28 cellular contexts compared by ENCODE assay signal in the genomic region with DNA sequence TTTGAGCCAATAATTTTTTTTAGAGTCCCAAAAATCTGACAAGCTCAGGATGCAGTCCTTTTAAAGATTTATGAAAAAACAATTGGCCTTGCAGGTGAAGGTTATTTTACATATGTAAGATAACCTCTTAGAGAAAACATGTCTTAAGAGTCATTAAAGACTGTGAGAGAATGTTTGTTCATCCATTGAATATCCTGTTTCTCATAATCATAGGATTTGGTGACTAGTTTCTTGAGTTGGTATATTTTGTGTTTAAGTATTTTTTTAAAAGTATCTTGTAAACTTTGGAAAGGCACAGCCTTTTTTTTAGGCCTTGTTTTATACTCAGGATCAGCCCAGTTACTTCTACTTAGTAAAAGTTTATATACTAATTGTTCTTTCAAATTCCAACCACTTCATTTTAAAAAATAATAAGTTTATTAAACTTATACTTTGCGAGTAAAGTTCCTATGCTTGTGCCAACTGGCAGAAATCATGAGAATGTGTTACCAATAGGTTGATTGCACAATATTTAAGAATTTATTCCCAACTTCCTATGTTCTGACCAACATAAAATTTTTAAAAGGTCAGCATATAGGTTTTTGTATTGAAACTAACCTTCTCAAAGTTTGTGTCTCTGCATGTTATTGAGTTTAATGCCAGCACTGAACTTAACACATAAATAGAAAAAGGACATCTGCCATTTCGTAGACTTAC. TPM values are rescaled to one million over a fixed set of nuclear protein-coding genes. Genes with fewer than 3 reads are reported as not detected.
A peak's percentile ranks its signal among the peaks of the same experiment; 100 is the strongest.
DNase-seq lines count a peak whose midpoint lies in the region; ATAC-seq, FAIRE-seq and TF ChIP-seq lines count a peak whose summit lies in the region.
"Had no signal": no experiment of that assay in that cellular context is flagged by ENCODE, and none has a peak within 500 bp of the region (broad histone marks: within the 10 kb centered on the region; RNA-seq: fewer than 3 reads in every experiment).

No MANE protein-coding gene starts in this region.

- CTCF ChIA-PET in IMR-90 (lab: Yijun Ruan, JAX) = no interaction called here
- CTCF ChIA-PET in activated CD8-positive, alpha-beta T cell treated with anti-CD3 and anti-CD28 coated beads for 36 hours (lab: Charles Lee) = no interaction called here

- no peak overlapping the region for H3K4ac ChIP-seq in IMR-90 (ENCODE audit: low read depth, low read length)

- intact Hi-C loops in IMR-90 (cut with micrococcal nuclease) = loop anchor here (5.0 kb wide), 1 partner anchor 68 kb away; no protein-coding TSS in a partner anchor
- intact Hi-C loops in activated CD8-positive, alpha-beta T cell treated with anti-CD3 and anti-CD28 coated beads for 36 hours (cut with micrococcal nuclease) = no loop called here

- peaks cover 2% of the 10 kb centered on the region; the same call in 1 of the 2 replicates for H3K4me1 ChIP-seq in IMR-90 (ENCODE audit: control insufficient read depth, insufficient read depth, low read length)
- H3K4me1 ChIP-seq: right lobe of liver, suprapubic skin, upper lobe of right lung had no signal

- no peaks in the 10 kb centered on the region for H3K36me3 ChIP-seq in IMR-90 (ENCODE audit: control insufficient read depth, insufficient read depth, low read length)
- H3K36me3 ChIP-seq in bronchial epithelial cell (ENCODE audit: control insufficient read depth, insufficient read depth, low read length) = no peaks in the 10 kb centered on the region
- H3K36me3 ChIP-seq: right lobe of liver, suprapubic skin, upper lobe of right lung had no signal

- H2BK5ac ChIP-seq in IMR-90 (ENCODE audit: low read depth, low read length, poor library complexity, severe bottlenecking) = no peak overlapping the region

- no peak overlapping the region for H2BK20ac ChIP-seq in IMR-90 (ENCODE audit: low read depth, low read length)

- H3K9me1 ChIP-seq in IMR-90 (ENCODE audit: insufficient read depth, low read length) = no peaks in the 10 kb centered on the region

- no peak overlapping the region for H3K14ac ChIP-seq in IMR-90 (replicated peaks; ENCODE audit: low read depth, low read length)

- H3K4me2 ChIP-seq in IMR-90 (ENCODE audit: low read depth, low read length) = no peak overlapping the region
- H3K4me2 ChIP-seq: GM23338 had no signal

- TF ChIP-seq CTCF in IMR-90 (conservative IDR thresholded peaks at IDR 0.05; ENCODE audit: low read depth, low read length) = no peak
- TF ChIP-seq CTCF in bronchial epithelial cell (IDR thresholded peaks at IDR 0.05; ENCODE audit: insufficient read depth, low read length, severe bottlenecking) = no peak
- TF ChIP-seq CTCF in activated CD8-positive, alpha-beta T cell treated with anti-CD3 and anti-CD28 coated beads for 36 hours (IDR thresholded peaks at IDR 0.05) = no peak

- no peak overlapping the region for H2BK15ac ChIP-seq in IMR-90 (ENCODE audit: low read depth, low read length)

- DNase-seq in IMR-90 (peak; percentile 21), bronchial epithelial cell (ENCODE audit: low read depth) (peak; percentile 78), fibroblast of peridontal ligament (ENCODE audit: extremely low read depth) (peak; percentile 55), foreskin melanocyte (no peak), 8988T (no peak)
- DNase-seq in activated CD8-positive, alpha-beta T cell treated with anti-CD3 and anti-CD28 coated beads for 36 hours = no peak
- DNase-seq: activated CD4-positive, alpha-beta T cell treated with anti-CD3 and anti-CD28 coated beads, Interleukin-2, amount 50 U/mL, for 48 hours; activated CD8-positive, alpha-beta memory T cell treated with anti-CD3 and anti-CD28 coated beads, Interleukin-2, amount 50 U/mL, for 4 hours; activated naive CD4-positive, alpha-beta T cell treated with anti-CD3 and anti-CD28 coated beads, Interleukin-2, amount 50 U/mL, for 16 hours; AML-193; anterior cingulate cortex; CD4-positive, alpha-beta T cell; central memory CD4-positive, alpha-beta T cell; NCI-H1105; NCI-H2029; NCI-H2227 treated with DMSO at 0.1 percent for 48 hours; NCI-H526 treated with DMSO at 0.1 percent for 48 hours; right lobe of liver; stimulated activated naive B cell treated with anti-CD40 and anti-IgM and Interleukin-4, amounts not matched to agents 10 μg/mL and 1 μg/mL and 100 μg/mL, for 72 hours; upper lobe of right lung had no signal

- no peak overlapping the region for H3K4me3 Mint-ChIP-seq in activated CD8-positive, alpha-beta T cell treated with anti-CD3 and anti-CD28 coated beads for 36 hours
- H3K4me3 Mint-ChIP-seq: activated T-helper 1 cell treated with anti-CD3 and anti-CD28 coated beads, Interleukin-12 subunit alpha, Interleukin-12 subunit beta, Interleukin-2, Interleukin-4 antibody, amounts not matched to agents 30 ng/mL and 10 ng/mL and 1 ng/mL, durations not matched to agents 14 hours and 24 hours and 36 hours; CD4-positive, alpha-beta T cell; dendritic cell treated with granulocyte-macrophage colony-stimulating factor and Interleukin-4, amounts not matched to agents 40 ng/mL and 50 ng/mL, for 4 days; GM23338; stimulated activated naive B cell treated with anti-CD40 and anti-IgM and Interleukin-4, amounts not matched to agents 10 μg/mL and 1 μg/mL and 100 μg/mL, for 72 hours had no signal

- H4K5ac ChIP-seq in IMR-90 (ENCODE audit: low read depth, low read length) = no peak overlapping the region

- no peaks in the 10 kb centered on the region for H4K20me1 ChIP-seq in IMR-90 (ENCODE audit: insufficient read depth, low read length)

- no peak overlapping the region for H2BK120ac ChIP-seq in IMR-90 (ENCODE audit: low read depth, low read length)

- no TSS peak for BruUV-seq in IMR-90 (replicated peaks; lab: Mats Ljungman, UMichigan)

- no peak overlapping the region for H3K23ac ChIP-seq in IMR-90 (ENCODE audit: low read depth, low read length)

- no peak overlapping the region; a peak in 1 of 4 replicates for H4K8ac ChIP-seq in IMR-90 (ENCODE audit: low read depth in 2 of 2, low read length in 2 of 2)

- POLR2A ChIA-PET in IMR-90 (lab: Charles Lee; ENCODE audit: unreplicated experiment) = no interaction called here
- POLR2A ChIA-PET in activated CD8-positive, alpha-beta T cell treated with anti-CD3 and anti-CD28 coated beads for 36 hours (lab: Charles Lee) = no interaction called here

- no peaks in the 10 kb centered on the region for H3K9me3 ChIP-seq in IMR-90 (ENCODE audit: control insufficient read depth, insufficient read depth, low read length)
- H3K9me3 ChIP-seq: right lobe of liver, suprapubic skin, upper lobe of right lung had no signal

- ATAC-seq in IMR-90 (ENCODE audit: low read depth) (no peak; the same call in 1 of the 2 replicates), HG02678 (IDR thresholded peaks at IDR 0.05; ENCODE audit: unreplicated experiment) (no peak)
- ATAC-seq in activated CD8-positive, alpha-beta T cell treated with anti-CD3 and anti-CD28 coated beads for 36 hours = no peak
- ATAC-seq: GM23338; stimulated activated naive B cell treated with anti-CD40 and anti-IgM and Interleukin-4, amounts not matched to agents 10 μg/mL and 1 μg/mL and 100 μg/mL, for 72 hours; upper lobe of right lung had no signal

- no peak for FAIRE-seq in bronchial epithelial cell (lab: Jason Lieb, UNC)
- FAIRE-seq: D721Med, TTC549 had no signal

- no peak overlapping the region for H3K4me3 ChIP-seq in IMR-90 (ENCODE audit: insufficient read depth, low read depth, low read length)
- no peak overlapping the region for H3K4me3 ChIP-seq in bronchial epithelial cell (ENCODE audit: low read depth, low read length)
- H3K4me3 ChIP-seq: GM23338, right lobe of liver, suprapubic skin, upper lobe of right lung had no signal

- H4K91ac ChIP-seq in IMR-90 (ENCODE audit: insufficient read depth, low read depth, low read length) = no peak overlapping the region

- no peaks in the 10 kb centered on the region for H3K79me1 ChIP-seq in IMR-90 (ENCODE audit: low read depth in 1 of 2, low read length in 2 of 2)

- no peak overlapping the region for H2AK9ac ChIP-seq in IMR-90 (replicated peaks; ENCODE audit: low read depth, low read length, poor library complexity)

- H2AFZ ChIP-seq in IMR-90 (replicated peaks; ENCODE audit: low read length, poor library complexity) = no peak overlapping the region
- H2AFZ ChIP-seq: GM23338 had no signal

- no peak for TF ChIP-seq POLR2A in IMR-90 (IDR thresholded peaks at IDR 0.05; ENCODE audit: low read depth, low read length)

- no peak overlapping the region for H3K18ac ChIP-seq in IMR-90 (ENCODE audit: low read depth, low read length)

- no peaks in the 10 kb centered on the region for H3K9me3 Mint-ChIP-seq in activated CD8-positive, alpha-beta T cell treated with anti-CD3 and anti-CD28 coated beads for 36 hours
- H3K9me3 Mint-ChIP-seq: activated T-helper 1 cell treated with anti-CD3 and anti-CD28 coated beads, Interleukin-12 subunit alpha, Interleukin-12 subunit beta, Interleukin-2, Interleukin-4 antibody, amounts not matched to agents 30 ng/mL and 10 ng/mL and 1 ng/mL, durations not matched to agents 14 hours and 24 hours and 36 hours; CD4-positive, alpha-beta T cell; dendritic cell treated with granulocyte-macrophage colony-stimulating factor and Interleukin-4, amounts not matched to agents 40 ng/mL and 50 ng/mL, for 4 days; GM23338 had no signal

- in situ Hi-C loops in IMR-90 (cut with MboI; ENCODE audit: low sequenced_read_pairs) = no loop called here

- no peaks in the 10 kb centered on the region for H3K36me3 Mint-ChIP-seq in activated CD8-positive, alpha-beta T cell treated with anti-CD3 and anti-CD28 coated beads for 36 hours (ENCODE audit: low read depth)
- H3K36me3 Mint-ChIP-seq: stimulated activated naive B cell treated with anti-CD40 and anti-IgM and Interleukin-4, amounts not matched to agents 10 μg/mL and 1 μg/mL and 100 μg/mL, for 72 hours had no signal

- no peak overlapping the region for H3K56ac ChIP-seq in IMR-90 (ENCODE audit: extremely low read depth, insufficient read depth, low read length)

- TF ChIP-seq RAD21 in IMR-90 (IDR thresholded peaks at IDR 0.05; ENCODE audit: low read length) = no peak

- dilution Hi-C loops in IMR-90 (cut with HindIII; ENCODE audit: low sequenced_read_pairs, unreplicated experiment) = no loop called here

- H3K9ac ChIP-seq in IMR-90 (ENCODE audit: low read depth, low read length) = no peak overlapping the region

- no peak overlapping the region for H3K27ac Mint-ChIP-seq in activated CD8-positive, alpha-beta T cell treated with anti-CD3 and anti-CD28 coated beads for 36 hours
- H3K27ac Mint-ChIP-seq: activated T-helper 1 cell treated with anti-CD3 and anti-CD28 coated beads, Interleukin-12 subunit alpha, Interleukin-12 subunit beta, Interleukin-2, Interleukin-4 antibody, amounts not matched to agents 30 ng/mL and 10 ng/mL and 1 ng/mL, durations not matched to agents 14 hours and 24 hours and 36 hours; CD4-positive, alpha-beta T cell; dendritic cell treated with granulocyte-macrophage colony-stimulating factor and Interleukin-4, amounts not matched to agents 40 ng/mL and 50 ng/mL, for 4 days; GM23338; stimulated activated naive B cell treated with anti-CD40 and anti-IgM and Interleukin-4, amounts not matched to agents 10 μg/mL and 1 μg/mL and 100 μg/mL, for 72 hours had no signal

- H3K27me3 Mint-ChIP-seq in activated CD8-positive, alpha-beta T cell treated with anti-CD3 and anti-CD28 coated beads for 36 hours = peaks cover 1% of the 10 kb centered on the region
- H3K27me3 Mint-ChIP-seq: CD4-positive, alpha-beta T cell; dendritic cell treated with granulocyte-macrophage colony-stimulating factor and Interleukin-4, amounts not matched to agents 40 ng/mL and 50 ng/mL, for 4 days; stimulated activated naive B cell treated with anti-CD40 and anti-IgM and Interleukin-4, amounts not matched to agents 10 μg/mL and 1 μg/mL and 100 μg/mL, for 72 hours had no signal

- H3K4me1 Mint-ChIP-seq in activated CD8-positive, alpha-beta T cell treated with anti-CD3 and anti-CD28 coated beads for 36 hours (ENCODE audit: low read depth) = peaks cover 6% of the 10 kb centered on the region
- H3K4me1 Mint-ChIP-seq: GM23338 had no signal

- WGBS in IMR-90 (ENCODE audit: extremely low coverage in 2 of 2, insufficient read length in 1 of 2), 2 experiments = no CpG with 5 or more reads among the region's 2 CpGs

- no peak overlapping the region for H2AK5ac ChIP-seq in IMR-90 (ENCODE audit: low read depth, low read length)

- H3K27ac ChIP-seq in IMR-90 (ENCODE audit: insufficient read depth, low read length) = no peak overlapping the region
- H3K27ac ChIP-seq: right lobe of liver, suprapubic skin, upper lobe of right lung had no signal

- no peaks in the 10 kb centered on the region for H3K27me3 ChIP-seq in IMR-90 (ENCODE audit: control insufficient read depth, insufficient read depth, low read length)
- no peaks in the 10 kb centered on the region for H3K27me3 ChIP-seq in bronchial epithelial cell (ENCODE audit: control insufficient read depth, insufficient read depth, low read length)
- H3K27me3 ChIP-seq: right lobe of liver, suprapubic skin, upper lobe of right lung had no signal

RNA-seq across cellular contexts. Expression of a gene that starts 40.0 kb away (rescaled TPM):
- total RNA-seq in IMR-90 (2012; rRNA removed) (126 and 143 TPM in 2 replicates), bronchial epithelial cell (23.3 and 29.0 TPM in 2 replicates)
- 47.7 and 49.0 TPM in 2 replicates for polyA plus RNA-seq in IMR-90 (2012; rRNA removed)
- 24.2 and 47.1 TPM in 2 replicates for polyA plus RNA-seq in IMR-90 (2012; cell fraction: cytosol; rRNA removed)
- polyA plus RNA-seq in IMR-90 (2012; cell fraction: nucleus; rRNA removed; ENCODE audit: low replicate concordance) = 18.5 and 55.6 TPM in 2 replicates
- not detected for total RNA-seq in activated CD8-positive, alpha-beta T cell treated with anti-CD3 and anti-CD28 coated beads for 36 hours
- total RNA-seq: activated T-helper 1 cell treated with anti-CD3 and anti-CD28 coated beads, Interleukin-12 subunit alpha, Interleukin-12 subunit beta, Interleukin-2, Interleukin-4 antibody, amounts not matched to agents 30 ng/mL and 10 ng/mL and 1 ng/mL, durations not matched to agents 14 hours and 24 hours and 36 hours; CD4-positive, alpha-beta T cell; T-helper 1 cell treated with Interleukin-12 subunit alpha and Interleukin-12 subunit beta and Interleukin-4 antibody, amounts not matched to agents 30 ng/mL and 1 ng/mL, for 36 hours had no signal

Comparison
In these comparisons a context has a peak if more than half of its experiments do, and no peak if none do; other contexts are left out.
1. DNase-seq: peak in IMR-90 (single experiment), bronchial epithelial cell (single experiment) and fibroblast of peridontal ligament (single experiment); none in foreskin melanocyte (single experiment), activated CD8-positive, alpha-beta T cell treated with anti-CD3 and anti-CD28 coated beads for 36 hours (single experiment) and 8988T (single experiment).
2. RNA of a gene that starts 40.0 kb away (total RNA-seq): 126 to 143 TPM in IMR-90 and 23.3 to 29.0 TPM in bronchial epithelial cell; not detected in activated CD8-positive, alpha-beta T cell treated with anti-CD3 and anti-CD28 coated beads for 36 hours; every median in the first group is over 10 times any median in the second.